Comparison of ENCODE assay signal across 8 cellular contexts in genomic region chr3:28348637-28349396, GRCh38.
DNase-seq lines count a peak whose midpoint lies in the region; ATAC-seq and TF ChIP-seq lines count a peak whose summit lies in the region.

TSS of gene AZI2 (minus strand) at chr3:28348824. CDS start at chr3:28340617, 8,207 bp downstream.
TSS of gene ZCWPW2 (plus strand) at chr3:28348721. CDS start at chr3:28413069, 64,348 bp downstream.

- no peaks in the 10 kb centered on the region for H3K9me3 Mint-ChIP-seq in central memory CD8-positive, alpha-beta T cell

- TF ChIP-seq CTCF in AG09319 (IDR thresholded peaks at IDR 0.05; ENCODE audit: low read depth, low read length): peak; percentile 12

- ATAC-seq in HG03196 (IDR thresholded peaks at IDR 0.05; ENCODE audit: unreplicated experiment): peak; percentile 95
- ATAC-seq in central memory CD8-positive, alpha-beta T cell (replicated peaks; ENCODE audit: extremely low read depth, poor library complexity, severe bottlenecking): peak; percentile 87

- H3K4me3 Mint-ChIP-seq in central memory CD8-positive, alpha-beta T cell: peak within 1 kb of the TSS; percentile 94

- no peaks in the 10 kb centered on the region for H3K27me3 Mint-ChIP-seq in central memory CD8-positive, alpha-beta T cell

- peaks cover 21% of the 10 kb centered on the region for H3K36me3 Mint-ChIP-seq in central memory CD8-positive, alpha-beta T cell (ENCODE audit: insufficient read depth)

- in situ Hi-C loops in GM18951 (cut with MboI; ENCODE audit: low sequenced_read_pairs, unreplicated experiment): no loop called here

- peak within 1 kb of the TSS; percentile 98 for H3K27ac Mint-ChIP-seq in central memory CD8-positive, alpha-beta T cell (ENCODE audit: low read depth)

- TF ChIP-seq POLR2A in GM18951 (IDR thresholded peaks at IDR 0.05; ENCODE audit: extremely low read depth, insufficient read depth, insufficient read length): peak; percentile 75

- peaks cover 48% of the 10 kb centered on the region for H3K4me1 Mint-ChIP-seq in central memory CD8-positive, alpha-beta T cell

- DNase-seq in AG09319 (ENCODE audit: extremely low read depth, low read depth): peak; percentile 95
- DNase-seq in NCI-H226: peak; percentile 94
- DNase-seq in activated CD4-positive, CD25-positive, alpha-beta regulatory T cell (lab: John Stamatoyannopoulos, UW): peak; percentile 79 to 85 (median 83)
- peak; percentile 87 to 90 for DNase-seq in central memory CD8-positive, alpha-beta T cell (ENCODE audit: low spot score in 2 of 2)
- peak; percentile 98 for DNase-seq in islet precursor cell
- peak; percentile 84 to 93 (median 90) for DNase-seq in stimulated activated CD4-positive, alpha-beta T cell treated with anti-CD3 and anti-CD28 coated beads, Interleukin-12 subunit alpha, Interleukin-12 subunit beta, amount 100 ng/mL, for 48 hours (ENCODE audit: low read depth in 2 of 3, low spot score in 1 of 3)

Comparison
In these comparisons a context has a peak if more than half of its experiments do, and no peak if none do; other contexts are left out.
1. Peak in every context shown above with its lines: DNase-seq and ATAC-seq.